Comparison of ENCODE assay signal across 18 cellular contexts in genomic region chr11:62449451-62449851, GRCh38. TPM values are rescaled to one million over a fixed set of nuclear protein-coding genes. Genes with fewer than 3 reads are reported as not detected.
DNase-seq lines count a peak whose midpoint lies in the region; ATAC-seq, FAIRE-seq and TF ChIP-seq lines count a peak whose summit lies in the region.
"Had no signal": no experiment of that assay in that cellular context is flagged by ENCODE, and none has a peak within 500 bp of the region (broad histone marks: within the 10 kb centered on the region; RNA-seq: fewer than 3 reads in every experiment).

No MANE protein-coding gene starts in this region.

- no peak overlapping the region for H3K4me2 ChIP-seq in trophoblast cell (ENCODE audit: low read length)
- H3K4me2 ChIP-seq in mesendoderm (ENCODE audit: low read length), result no peak overlapping the region

- peak overlapping the region; percentile 4 for H4K91ac ChIP-seq in trophoblast cell (ENCODE audit: low read depth, low read length)

- H3K79me2 ChIP-seq in trophoblast cell (ENCODE audit: control insufficient read depth, insufficient read depth, low read length, poor library complexity), result no peaks in the 10 kb centered on the region
- no peaks in the 10 kb centered on the region for H3K79me2 ChIP-seq in mesendoderm (ENCODE audit: control insufficient read depth, insufficient read depth, low read length)

- H3K79me1 ChIP-seq in trophoblast cell (ENCODE audit: low read length) (peaks cover 5% of the 10 kb centered on the region), mesendoderm (ENCODE audit: low read length) (no peaks in the 10 kb centered on the region)

- H2BK12ac ChIP-seq in trophoblast cell (ENCODE audit: low read length), result peak overlapping the region; percentile 3

- H3K9me3 Mint-ChIP-seq in MCF 10A (ENCODE audit: unreplicated experiment), result no peaks in the 10 kb centered on the region
- H3K9me3 Mint-ChIP-seq: endodermal cell, memory B cell had no signal

- no peak overlapping the region for H3K4me3 Mint-ChIP-seq in MCF 10A (ENCODE audit: unreplicated experiment)
- H3K4me3 Mint-ChIP-seq: activated CD8-positive, alpha-beta memory T cell treated with anti-CD3 and anti-CD28 coated beads, Interleukin-2, amount 10 ng/mL, durations not matched to agents 7 days and 5 days; endodermal cell; memory B cell had no signal

- H3K4ac ChIP-seq in trophoblast cell (ENCODE audit: low read depth, low read length), result no peak overlapping the region
- H3K4ac ChIP-seq in mesendoderm (ENCODE audit: low read depth, low read length), result no peak overlapping the region

- peaks cover 8% of the 10 kb centered on the region for H3K4me1 Mint-ChIP-seq in MCF 10A (ENCODE audit: insufficient read depth, unreplicated experiment)

- H3K4me1 ChIP-seq in trophoblast cell (ENCODE audit: control insufficient read depth in 1 of 2, insufficient read depth in 2 of 2, low read length in 2 of 2) (peaks cover 11% of the 10 kb centered on the region in 2 experiments), mesendoderm (ENCODE audit: control insufficient read depth, low read depth, low read length) (no peaks in the 10 kb centered on the region), HAP-1 (no peaks in the 10 kb centered on the region)

- H3K9ac ChIP-seq in trophoblast cell (ENCODE audit: low read length), result no peak overlapping the region
- no peak overlapping the region for H3K9ac ChIP-seq in mesendoderm (ENCODE audit: low read length)

- no peak overlapping the region for H3K14ac ChIP-seq in trophoblast cell (ENCODE audit: low read length)

- H2BK5ac ChIP-seq in trophoblast cell (ENCODE audit: low read depth, low read length, poor library complexity), result no peak overlapping the region
- no peak overlapping the region for H2BK5ac ChIP-seq in mesendoderm (ENCODE audit: low read length)

- H4K8ac ChIP-seq in trophoblast cell (ENCODE audit: low read depth, low read length), result no peak overlapping the region
- H4K8ac ChIP-seq in mesendoderm (ENCODE audit: low read depth, low read length), result no peak overlapping the region

- H3K56ac ChIP-seq in mesendoderm (ENCODE audit: low read length), result no peak overlapping the region

- intact Hi-C loops in MCF 10A (cut with micrococcal nuclease), result no loop called here

- peaks cover 19% of the 10 kb centered on the region for H3K27me3 Mint-ChIP-seq in MCF 10A (ENCODE audit: insufficient read depth, unreplicated experiment)

- no CpG with 5 or more reads among the region's 9 CpGs for WGBS in trophoblast cell (ENCODE audit: extremely low coverage, insufficient coverage, insufficient read length)
- no CpG with 5 or more reads among the region's 9 CpGs for WGBS in mesendoderm (ENCODE audit: extremely low coverage, insufficient coverage, low lambda C conversion rate)

- BruUV-seq in MCF 10A (replicated peaks; lab: Mats Ljungman, UMichigan), result no TSS peak

- TF ChIP-seq CTCF in MCF 10A (IDR thresholded peaks at IDR 0.05; ENCODE audit: unreplicated experiment), result no peak

- H2BK15ac ChIP-seq in mesendoderm (replicated peaks; ENCODE audit: low read depth), result no peak overlapping the region

- DNase-seq in H54 (ENCODE audit: insufficient read length, low spot score) (peak; percentile 70), NCI-H2196 (lab: John Stamatoyannopoulos, UW; ENCODE audit: unreplicated experiment) (peak; percentile 77), MCF 10A (ENCODE audit: unreplicated experiment) (peak; percentile 75), trophoblast cell (no peak), mesendoderm (no peak), HAP-1 (ENCODE audit: low spot score in 2 of 2) (no peak), NCI-H526 (lab: John Stamatoyannopoulos, UW) (no peak)
- DNase-seq: activated CD8-positive, alpha-beta memory T cell treated with anti-CD3 and anti-CD28 coated beads, Interleukin-2, amount 10 ng/mL, durations not matched to agents 7 days and 5 days; activated naive CD4-positive, alpha-beta T cell; endodermal cell; gastrocnemius medialis; NCI-H2171 treated with DMSO at 0.1 percent for 48 hours; stimulated activated CD4-positive, alpha-beta T cell treated with anti-CD3 and anti-CD28 coated beads, Interleukin-12 subunit alpha, Interleukin-12 subunit beta, amount 100 ng/mL, for 4 hours had no signal

- H3K9me3 ChIP-seq in trophoblast cell (ENCODE audit: insufficient read depth, low read depth, low read length) (no peaks in the 10 kb centered on the region), HAP-1 (no peaks in the 10 kb centered on the region)
- H3K9me3 ChIP-seq: gastrocnemius medialis, neutrophil had no signal

- H3K27ac Mint-ChIP-seq in MCF 10A (ENCODE audit: low read depth, unreplicated experiment), result no peak overlapping the region
- H3K27ac Mint-ChIP-seq: activated CD8-positive, alpha-beta memory T cell treated with anti-CD3 and anti-CD28 coated beads, Interleukin-2, amount 10 ng/mL, durations not matched to agents 7 days and 5 days; endodermal cell; memory B cell had no signal

- H3K27ac ChIP-seq in trophoblast cell (ENCODE audit: low read depth, low read length), result no peak overlapping the region
- no peak overlapping the region for H3K27ac ChIP-seq in mesendoderm (ENCODE audit: low read depth, low read length)
- H3K27ac ChIP-seq: gastrocnemius medialis, HL-60, neutrophil, VCaP had no signal

- H2AK5ac ChIP-seq in trophoblast cell (ENCODE audit: low read length), result peak overlapping the region; percentile 6
- no peak overlapping the region for H2AK5ac ChIP-seq in mesendoderm (ENCODE audit: low read length)

- peaks cover 5% of the 10 kb centered on the region for H3K36me3 Mint-ChIP-seq in MCF 10A (ENCODE audit: insufficient read depth, unreplicated experiment)
- H3K36me3 Mint-ChIP-seq: activated CD8-positive, alpha-beta memory T cell treated with anti-CD3 and anti-CD28 coated beads, Interleukin-2, amount 10 ng/mL, durations not matched to agents 7 days and 5 days; memory B cell had no signal

- POLR2A ChIA-PET in MCF 10A (lab: Yijun Ruan, JAX), result interaction anchor here (0.6 to 1.1 kb wide), 2 partner anchors 38 to 320 kb away, joined by 4 to 5 read pairs; no protein-coding TSS in a partner anchor

- H3K27me3 ChIP-seq in trophoblast cell (ENCODE audit: insufficient read depth, low read length) (no peaks in the 10 kb centered on the region), mesendoderm (ENCODE audit: insufficient read depth, low read length, poor library complexity) (no peaks in the 10 kb centered on the region), HAP-1 (ENCODE audit: low read depth) (no peaks in the 10 kb centered on the region; the same call in 1 of the 2 replicates)
- H3K27me3 ChIP-seq: gastrocnemius medialis had no signal

- H3K36me3 ChIP-seq in trophoblast cell (ENCODE audit: control insufficient read depth in 1 of 2, insufficient read depth in 2 of 2, low read length in 2 of 2), result no peaks in the 10 kb centered on the region
- no peaks in the 10 kb centered on the region for H3K36me3 ChIP-seq in mesendoderm (ENCODE audit: control insufficient read depth, insufficient read depth, low read length)
- H3K36me3 ChIP-seq in HAP-1 (replicated peaks), result no peaks in the 10 kb centered on the region
- H3K36me3 ChIP-seq: gastrocnemius medialis, neutrophil had no signal

- H4K12ac ChIP-seq in trophoblast cell (ENCODE audit: low read depth, low read length), result no peak overlapping the region

- H3K23ac ChIP-seq in trophoblast cell (ENCODE audit: low read length), result no peak overlapping the region
- H3K23ac ChIP-seq in mesendoderm (ENCODE audit: low read length), result no peak overlapping the region

- H3K18ac ChIP-seq in trophoblast cell (ENCODE audit: low read length), result no peak overlapping the region
- H3K18ac ChIP-seq in mesendoderm (ENCODE audit: low read length), result no peak overlapping the region

- FAIRE-seq in H54 (lab: Jason Lieb, UNC), result no peak

- H2BK120ac ChIP-seq in trophoblast cell (ENCODE audit: insufficient read depth, low read length, poor library complexity), result no peak overlapping the region
- no peak overlapping the region for H2BK120ac ChIP-seq in mesendoderm (ENCODE audit: low read depth, low read length)

- no peak for TF ChIP-seq POLR2A in H54 (IDR thresholded peaks at IDR 0.05; ENCODE audit: low read depth, low read length)

- H4K5ac ChIP-seq in mesendoderm (ENCODE audit: low read length), result no peak overlapping the region

- H3K4me3 ChIP-seq in trophoblast cell (ENCODE audit: low read depth, low read length), result no peak overlapping the region
- no peak overlapping the region for H3K4me3 ChIP-seq in mesendoderm (ENCODE audit: low read length)
- H3K4me3 ChIP-seq in HAP-1, result no peak overlapping the region
- H3K4me3 ChIP-seq: gastrocnemius medialis had no signal

- CTCF ChIA-PET in MCF 10A (lab: Yijun Ruan, JAX), result interaction anchor here (0.6 to 1.7 kb wide), 4 partner anchors 13 to 58 kb away, joined by 3 to 6 read pairs (median 4); no protein-coding TSS in a partner anchor

- in situ Hi-C loops in HAP-1 (cut with MboI; ENCODE audit: low sequenced_read_pairs), result no loop called here

- ATAC-seq in HG02870 (IDR thresholded peaks at IDR 0.05; ENCODE audit: unreplicated experiment), result no peak
- ATAC-seq: activated CD8-positive, alpha-beta memory T cell treated with anti-CD3 and anti-CD28 coated beads, Interleukin-2, amount 10 ng/mL, durations not matched to agents 7 days and 5 days; gastrocnemius medialis had no signal

- no peak overlapping the region for H2AFZ ChIP-seq in trophoblast cell (ENCODE audit: insufficient read depth, low read length, poor library complexity)

RNA-seq across cellular contexts. Expression of gene SCGB1A1, which starts 30.6 kb away (rescaled TPM):
- total RNA-seq in MCF 10A (2022), result not detected in 2 replicates
- not detected in 2 replicates for polyA plus RNA-seq in trophoblast cell (2013)
- polyA plus RNA-seq in mesendoderm (2013, experiment 1 of 2), result not detected
- polyA plus RNA-seq in mesendoderm (2013, experiment 2 of 2), result not detected
- total RNA-seq: activated CD8-positive, alpha-beta memory T cell treated with anti-CD3 and anti-CD28 coated beads, Interleukin-2, amount 10 ng/mL, durations not matched to agents 7 days and 5 days; endodermal cell; gastrocnemius medialis had no signal

Comparison
In these comparisons a context has a peak if more than half of its experiments do, and no peak if none do; other contexts are left out.
1. DNase-seq: peak in H54 (single experiment), NCI-H2196 (single experiment) and MCF 10A (single experiment); none in trophoblast cell (0 of 2), mesendoderm (single experiment), HAP-1 (0 of 2) and NCI-H526 (0 of 2).